In the genomic region with DNA sequence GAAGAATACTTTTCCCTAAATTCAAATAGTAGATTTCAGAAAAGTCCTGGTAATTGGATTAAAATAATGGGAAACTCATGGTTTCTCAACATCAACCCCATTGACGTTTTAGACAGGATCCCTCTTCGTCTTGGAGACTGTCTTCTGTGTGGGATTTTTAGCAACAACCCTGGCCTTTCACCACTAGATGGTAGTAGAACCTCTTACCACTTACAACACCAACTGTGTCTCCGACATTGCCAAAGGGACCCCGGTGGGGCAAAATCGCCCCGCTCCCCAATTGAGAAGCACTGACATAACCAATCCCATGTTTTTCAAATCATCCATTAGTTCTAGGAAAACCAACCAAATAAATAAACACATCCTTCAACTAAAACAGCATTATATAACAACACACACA, we compare ENCODE assay signal across 7 cellular contexts. TPM values are rescaled to one million over a fixed set of nuclear protein-coding genes. Genes with fewer than 3 reads are reported as not detected.
DNase-seq lines count a peak whose midpoint lies in the region; ATAC-seq and TF ChIP-seq lines count a peak whose summit lies in the region.

No MANE protein-coding gene starts in this region.

- H3K4me2 ChIP-seq in DOHH2 (ENCODE audit: low read length) = no peak overlapping the region

- no peaks in the 10 kb centered on the region for H3K9me2 ChIP-seq in DOHH2 (replicated peaks; ENCODE audit: control insufficient read depth, low read length)

- no peaks in the 10 kb centered on the region for H3K79me2 ChIP-seq in DOHH2 (ENCODE audit: control insufficient read depth, low read length)

- H3K4me3 ChIP-seq in DOHH2 (ENCODE audit: low read length) (no peak overlapping the region), Peyer's patch (no peak overlapping the region), testis (no peak overlapping the region)

- no peak for TF ChIP-seq POLR2A in Peyer's patch (IDR thresholded peaks at IDR 0.05)
- no peak for TF ChIP-seq POLR2A in testis (IDR thresholded peaks at IDR 0.05)

- no peak overlapping the region for H3K4me3 Mint-ChIP-seq in stimulated activated memory B cell treated with anti-CD40 and anti-IgM and Interleukin-4, amounts not matched to agents 10 μg/mL and 1 μg/mL and 100 μg/mL, for 72 hours

- H3K4me1 Mint-ChIP-seq in stimulated activated memory B cell treated with anti-CD40 and anti-IgM and Interleukin-4, amounts not matched to agents 10 μg/mL and 1 μg/mL and 100 μg/mL, for 72 hours = peaks cover 7% of the 10 kb centered on the region

- H3K27me3 Mint-ChIP-seq in stimulated activated memory B cell treated with anti-CD40 and anti-IgM and Interleukin-4, amounts not matched to agents 10 μg/mL and 1 μg/mL and 100 μg/mL, for 72 hours = peaks cover 6% of the 10 kb centered on the region

- intact Hi-C loops in testis (cut with DNase I; ENCODE audit: low total_unique reads) = no loop called here

- ATAC-seq in GM21825 (IDR thresholded peaks at IDR 0.05; ENCODE audit: unreplicated experiment) (peak; percentile 54), GM18517 (IDR thresholded peaks at IDR 0.05; ENCODE audit: unreplicated experiment) (no peak)
- ATAC-seq in stimulated activated memory B cell treated with anti-CD40 and anti-IgM and Interleukin-4, amounts not matched to agents 10 μg/mL and 1 μg/mL and 100 μg/mL, for 72 hours = no peak

- no peaks in the 10 kb centered on the region for H3K36me3 Mint-ChIP-seq in stimulated activated memory B cell treated with anti-CD40 and anti-IgM and Interleukin-4, amounts not matched to agents 10 μg/mL and 1 μg/mL and 100 μg/mL, for 72 hours

- no peaks in the 10 kb centered on the region for H3K9me3 Mint-ChIP-seq in stimulated activated memory B cell treated with anti-CD40 and anti-IgM and Interleukin-4, amounts not matched to agents 10 μg/mL and 1 μg/mL and 100 μg/mL, for 72 hours

- H3K36me3 ChIP-seq in DOHH2 (ENCODE audit: control insufficient read depth, low read length) = no peaks in the 10 kb centered on the region
- H3K36me3 ChIP-seq in Peyer's patch = no peaks in the 10 kb centered on the region
- no peaks in the 10 kb centered on the region for H3K36me3 ChIP-seq in testis (ENCODE audit: low read depth, missing control alignments)

- no peaks in the 10 kb centered on the region for H4K20me1 ChIP-seq in DOHH2 (ENCODE audit: control insufficient read depth, insufficient read depth, low read depth, low read length)

- H3K27ac Mint-ChIP-seq in stimulated activated memory B cell treated with anti-CD40 and anti-IgM and Interleukin-4, amounts not matched to agents 10 μg/mL and 1 μg/mL and 100 μg/mL, for 72 hours = no peak overlapping the region

- H3K27me3 ChIP-seq in DOHH2 (ENCODE audit: control insufficient read depth, low read length) (no peaks in the 10 kb centered on the region), Peyer's patch (no peaks in the 10 kb centered on the region), testis (no peaks in the 10 kb centered on the region)

- 24 to 35% methylated on average over 5 to 6 of the region's 6 CpGs for WGBS in testis, 2 donors

- DNase-seq in Peyer's patch = no peak
- DNase-seq in fibroblast of the conjunctiva (ENCODE audit: low read depth) = peak; percentile 8
- no peak for DNase-seq in testis

- TF ChIP-seq CTCF in DOHH2 (IDR thresholded peaks at IDR 0.05; ENCODE audit: low read depth, low read length, poor library complexity, severe bottlenecking) (peak; percentile 36), Peyer's patch (IDR thresholded peaks at IDR 0.05) (peak in 4 of 6 experiments; percentile 12 to 26 (median 18)), testis (IDR thresholded peaks at IDR 0.05) (peak in 2 of 3 experiments; percentile 20 to 23)

- H3K4me1 ChIP-seq in DOHH2 (ENCODE audit: control insufficient read depth, low read length) (no peaks in the 10 kb centered on the region), Peyer's patch (no peaks in the 10 kb centered on the region), testis (no peaks in the 10 kb centered on the region)

- H3F3A ChIP-seq in DOHH2 (ENCODE audit: control insufficient read depth, insufficient read depth) = no peaks in the 10 kb centered on the region

- no peaks in the 10 kb centered on the region for H3K9me3 ChIP-seq in DOHH2 (ENCODE audit: control insufficient read depth, insufficient read depth, low read length)
- no peaks in the 10 kb centered on the region for H3K9me3 ChIP-seq in Peyer's patch
- no peaks in the 10 kb centered on the region for H3K9me3 ChIP-seq in testis

- H3K27ac ChIP-seq in DOHH2 (ENCODE audit: low read depth, low read length) = no peak overlapping the region
- H3K27ac ChIP-seq in Peyer's patch = no peak overlapping the region
- no peak overlapping the region for H3K27ac ChIP-seq in testis

RNA-seq across cellular contexts. Expression of a gene that starts 16.9 kb away (rescaled TPM):
- total RNA-seq in Peyer's patch (1 to 10 TPM in 1 of 4 donors, under 1 TPM in 1, not detected in 2; 0.19 to 2.5 TPM), testis (10 to 100 TPM; 29.4 to 37.2 TPM)
- polyA plus RNA-seq in testis (ENCODE audit: insufficient read depth, low read depth, low replicate concordance) = 12.3 TPM

RNA-seq across cellular contexts. Expression of a gene that starts 52.3 kb away (rescaled TPM):
- total RNA-seq in Peyer's patch (not detected), testis (1 to 10 TPM; 1.8 to 2.8 TPM)
- polyA plus RNA-seq in testis (ENCODE audit: insufficient read depth, low read depth, low replicate concordance) = 2.0 TPM

Comparison
In these comparisons a context has a peak if more than half of its experiments do, and no peak if none do; other contexts are left out.
1. RNA of a gene that starts 16.9 kb away (total RNA-seq): 29.4 to 37.2 TPM in testis; 0.19 to 2.5 TPM in Peyer's patch; every median in the first group is over 4 times any median in the second.
2. Peak in every context shown above with its lines, with median percentiles within 50 percentile points of each other: CTCF ChIP-seq.